In the genomic region with DNA sequence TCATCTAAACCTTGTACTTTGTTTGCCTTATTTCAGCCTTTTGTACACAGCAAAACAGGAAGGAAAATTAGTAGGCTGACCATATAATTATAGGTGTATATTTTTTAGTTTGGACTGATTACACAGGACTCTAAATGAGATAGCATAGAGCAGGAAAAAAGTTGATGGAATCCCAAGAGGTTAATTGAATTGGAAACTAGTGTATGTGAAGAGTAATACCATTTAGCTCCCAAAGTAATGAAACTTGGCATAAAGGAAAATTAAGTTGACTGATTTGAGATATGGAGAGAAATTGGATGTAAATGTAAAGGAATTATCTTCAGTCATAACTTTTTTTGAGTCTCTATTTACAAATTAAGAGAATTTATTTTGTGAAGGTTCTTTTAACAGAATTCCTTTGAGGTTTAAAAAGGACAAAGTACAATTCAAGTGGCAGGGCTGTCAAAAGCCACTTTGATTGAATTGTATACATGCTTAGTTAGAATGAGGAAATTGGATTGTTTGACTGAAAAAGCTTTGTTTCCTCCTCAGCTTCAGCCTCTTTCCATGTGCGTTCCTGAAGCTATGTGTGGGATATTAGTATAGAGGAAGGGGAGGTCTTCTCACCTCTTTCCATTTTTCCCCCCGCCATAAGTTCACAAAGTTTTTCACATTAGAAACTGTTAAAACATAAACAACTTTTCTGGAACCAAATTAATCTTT, we compare ENCODE assay signal across 1 cellular context.
TF ChIP-seq lines count a peak whose summit lies in the region.

No MANE protein-coding gene starts in this region.

TF ChIP-seq in A549, 52 proteins besides CTCF, POLR2A, EP300 and RAD21 (continued from another document):
- TF ChIP-seq, protein P1, sequence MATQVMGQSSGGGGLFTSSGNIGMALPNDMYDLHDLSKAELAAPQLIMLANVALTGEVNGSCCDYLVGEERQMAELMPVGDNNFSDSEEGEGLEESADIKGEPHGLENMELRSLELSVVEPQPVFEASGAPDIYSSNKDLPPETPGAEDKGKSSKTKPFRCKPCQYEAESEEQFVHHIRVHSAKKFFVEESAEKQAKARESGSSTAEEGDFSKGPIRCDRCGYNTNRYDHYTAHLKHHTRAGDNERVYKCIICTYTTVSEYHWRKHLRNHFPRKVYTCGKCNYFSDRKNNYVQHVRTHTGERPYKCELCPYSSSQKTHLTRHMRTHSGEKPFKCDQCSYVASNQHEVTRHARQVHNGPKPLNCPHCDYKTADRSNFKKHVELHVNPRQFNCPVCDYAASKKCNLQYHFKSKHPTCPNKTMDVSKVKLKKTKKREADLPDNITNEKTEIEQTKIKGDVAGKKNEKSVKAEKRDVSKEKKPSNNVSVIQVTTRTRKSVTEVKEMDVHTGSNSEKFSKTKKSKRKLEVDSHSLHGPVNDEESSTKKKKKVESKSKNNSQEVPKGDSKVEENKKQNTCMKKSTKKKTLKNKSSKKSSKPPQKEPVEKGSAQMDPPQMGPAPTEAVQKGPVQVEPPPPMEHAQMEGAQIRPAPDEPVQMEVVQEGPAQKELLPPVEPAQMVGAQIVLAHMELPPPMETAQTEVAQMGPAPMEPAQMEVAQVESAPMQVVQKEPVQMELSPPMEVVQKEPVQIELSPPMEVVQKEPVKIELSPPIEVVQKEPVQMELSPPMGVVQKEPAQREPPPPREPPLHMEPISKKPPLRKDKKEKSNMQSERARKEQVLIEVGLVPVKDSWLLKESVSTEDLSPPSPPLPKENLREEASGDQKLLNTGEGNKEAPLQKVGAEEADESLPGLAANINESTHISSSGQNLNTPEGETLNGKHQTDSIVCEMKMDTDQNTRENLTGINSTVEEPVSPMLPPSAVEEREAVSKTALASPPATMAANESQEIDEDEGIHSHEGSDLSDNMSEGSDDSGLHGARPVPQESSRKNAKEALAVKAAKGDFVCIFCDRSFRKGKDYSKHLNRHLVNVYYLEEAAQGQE (IDR thresholded peaks at IDR 0.05): no peak
- no peak for TF ChIP-seq RNF2 (IDR thresholded peaks at IDR 0.05; ENCODE audit: borderline replicate concordance, low read depth)
